Comparison of ENCODE assay signal across 8 cellular contexts in genomic region chr14:85535916-85536834, GRCh38. TPM values are rescaled to one million over a fixed set of nuclear protein-coding genes. Genes with fewer than 3 reads are reported as not detected.
A peak's percentile ranks its signal among the peaks of the same experiment; 100 is the strongest.
DNase-seq lines count a peak whose midpoint lies in the region; ATAC-seq and TF ChIP-seq lines count a peak whose summit lies in the region.

No MANE protein-coding gene starts in this region.

- H3K4me3 ChIP-seq in GM23248 (peak overlapping the region; percentile 96), PC-3 (ENCODE audit: low read length) (no peak overlapping the region), fibroblast of pulmonary artery (replicated peaks; ENCODE audit: low read depth, low read length) (peak overlapping the region; percentile 83)

- peaks cover 93% of the 10 kb centered on the region for H3K79me2 ChIP-seq in GM23248 (ENCODE audit: insufficient read depth)
- H3K79me2 ChIP-seq in PC-3 (ENCODE audit: low read length), result no peaks in the 10 kb centered on the region

- H2AFZ ChIP-seq in GM23248, result peak overlapping the region; percentile 67
- H2AFZ ChIP-seq in PC-3 (ENCODE audit: low read length), result no peak overlapping the region

- H3K27ac ChIP-seq in GM23248 (peak overlapping the region; percentile 87), PC-3 (ENCODE audit: low read length) (no peak overlapping the region)

- no peaks in the 10 kb centered on the region for H3K27me3 ChIP-seq in GM23248 (replicated peaks; ENCODE audit: insufficient read depth)
- peaks cover 9% of the 10 kb centered on the region; the same call in 1 of the 2 replicates for H3K27me3 ChIP-seq in PC-3 (ENCODE audit: low read length)

- H3K9me3 ChIP-seq in GM23248 (ENCODE audit: low read depth) (no peaks in the 10 kb centered on the region), PC-3 (ENCODE audit: low read length) (no peaks in the 10 kb centered on the region)

- peaks cover 54% of the 10 kb centered on the region for H3F3A ChIP-seq in GM23248 (ENCODE audit: insufficient read depth)
- H3F3A ChIP-seq in PC-3 (ENCODE audit: low read length, unreplicated experiment), result no peaks in the 10 kb centered on the region

- DNase-seq in GM23248 (peak; percentile 92), PC-3 (peak; percentile 35), fibroblast of pulmonary artery (ENCODE audit: low read depth) (peak; percentile 76), retina (peak; percentile 68), COLO829 (ENCODE audit: low spot score) (no peak), GM13977 (ENCODE audit: low spot score) (no peak)
- no peak for DNase-seq in activated effector memory CD4-positive, alpha-beta T cell treated with anti-CD3 and anti-CD28 coated beads, Interleukin-2, amount 50 U/mL, for 16 hours

- H3K4me1 ChIP-seq in GM23248 (ENCODE audit: insufficient read depth), result peaks cover 43% of the 10 kb centered on the region
- no peaks in the 10 kb centered on the region for H3K4me1 ChIP-seq in PC-3 (ENCODE audit: insufficient read depth, low read length)

- intact Hi-C loops in PC-3 (cut with micrococcal nuclease), result no loop called here

- TF ChIP-seq CTCF in PC-3 (conservative IDR thresholded peaks at IDR 0.05; ENCODE audit: low read depth, low read length), result peak; percentile 46
- peak; percentile 49 for TF ChIP-seq CTCF in fibroblast of pulmonary artery (IDR thresholded peaks at IDR 0.05; ENCODE audit: low read length, missing control alignments)
- no peak for TF ChIP-seq CTCF in GM13977 (IDR thresholded peaks at IDR 0.05; ENCODE audit: extremely low read depth, insufficient read depth, missing control alignments)

- H4K20me1 ChIP-seq in GM23248 (ENCODE audit: insufficient read depth), result peaks cover 20% of the 10 kb centered on the region; the same call in 1 of the 2 replicates
- no peaks in the 10 kb centered on the region for H4K20me1 ChIP-seq in PC-3 (ENCODE audit: low read length)

- WGBS in GM23248 (ENCODE audit: low coverage in 1 of 2, low lambda C conversion rate in 2 of 2, missing lambda C conversion rate in 2 of 2), 2 experiments, result 17 to 19% methylated on average over 8 of the region's 8 CpGs

- BruUV-seq in PC-3 (replicated peaks; lab: Mats Ljungman, UMichigan), result no TSS peak

- H3K36me3 ChIP-seq in GM23248 (ENCODE audit: low read depth) (peaks cover under 1% of the 10 kb centered on the region), PC-3 (ENCODE audit: low read depth, low read length) (no peaks in the 10 kb centered on the region)

- H3K9me2 ChIP-seq in GM23248 (ENCODE audit: insufficient read depth), result no peaks in the 10 kb centered on the region
- H3K9me2 ChIP-seq in PC-3 (replicated peaks; ENCODE audit: low read length), result no peaks in the 10 kb centered on the region

- in situ Hi-C loops in GM23248 (cut with MboI) (loop anchor here (25.0 kb wide), 1 partner anchor 1624 kb away; no protein-coding TSS in a partner anchor), GM13977 (cut with MboI; ENCODE audit: low pct_unique_long_range_greater_than_20kb, low sequenced_read_pairs, unreplicated experiment) (no loop called here)

- CTCF ChIA-PET in PC-3 (lab: Charles Lee), result no interaction called here

- POLR2A ChIA-PET in PC-3 (lab: Charles Lee; ENCODE audit: unreplicated experiment), result no interaction called here

- ATAC-seq in PC-3 (no peak), HG02763 (IDR thresholded peaks at IDR 0.05; ENCODE audit: unreplicated experiment) (no peak)

- H3K4me2 ChIP-seq in GM23248 (ENCODE audit: unreplicated experiment) (peak overlapping the region; percentile 99), PC-3 (ENCODE audit: low read length) (no peak overlapping the region)

- peak overlapping the region; percentile 92 for H3K9ac ChIP-seq in GM23248
- H3K9ac ChIP-seq in PC-3 (ENCODE audit: low read length), result no peak overlapping the region

RNA-seq across cellular contexts. Expression of gene FLRT2, which starts 6.2 kb away (rescaled TPM):
- 72.8 and 94.1 TPM in 2 replicates for total RNA-seq in GM23248 (2014; rRNA removed; shearing (Covaris generic))
- 34.9 and 40.0 TPM in 2 replicates for polyA plus RNA-seq in GM23248 (2016; fragmentation: Nextera tagmentation; extraction: Ambion mirVana)
- 0.07 TPM in 1 of 2 replicates, not detected in the other for total RNA-seq in PC-3 (2014; rRNA removed)

Comparison
In these comparisons a context has a peak if more than half of its experiments do, and no peak if none do; other contexts are left out.
1. DNase-seq: peak in GM23248 (single experiment), PC-3 (single experiment), fibroblast of pulmonary artery (single experiment) and retina (single experiment); none in COLO829 (single experiment), activated effector memory CD4-positive, alpha-beta T cell treated with anti-CD3 and anti-CD28 coated beads, Interleukin-2, amount 50 U/mL, for 16 hours (single experiment) and GM13977 (single experiment).
2. RNA of gene FLRT2, which starts 6.2 kb away (total RNA-seq): 72.8 to 94.1 TPM in GM23248; 0.07 TPM in PC-3; every median in the first group is over 10 times any median in the second.